Comparison of ENCODE assay signal across 11 cellular contexts in the genomic region with DNA sequence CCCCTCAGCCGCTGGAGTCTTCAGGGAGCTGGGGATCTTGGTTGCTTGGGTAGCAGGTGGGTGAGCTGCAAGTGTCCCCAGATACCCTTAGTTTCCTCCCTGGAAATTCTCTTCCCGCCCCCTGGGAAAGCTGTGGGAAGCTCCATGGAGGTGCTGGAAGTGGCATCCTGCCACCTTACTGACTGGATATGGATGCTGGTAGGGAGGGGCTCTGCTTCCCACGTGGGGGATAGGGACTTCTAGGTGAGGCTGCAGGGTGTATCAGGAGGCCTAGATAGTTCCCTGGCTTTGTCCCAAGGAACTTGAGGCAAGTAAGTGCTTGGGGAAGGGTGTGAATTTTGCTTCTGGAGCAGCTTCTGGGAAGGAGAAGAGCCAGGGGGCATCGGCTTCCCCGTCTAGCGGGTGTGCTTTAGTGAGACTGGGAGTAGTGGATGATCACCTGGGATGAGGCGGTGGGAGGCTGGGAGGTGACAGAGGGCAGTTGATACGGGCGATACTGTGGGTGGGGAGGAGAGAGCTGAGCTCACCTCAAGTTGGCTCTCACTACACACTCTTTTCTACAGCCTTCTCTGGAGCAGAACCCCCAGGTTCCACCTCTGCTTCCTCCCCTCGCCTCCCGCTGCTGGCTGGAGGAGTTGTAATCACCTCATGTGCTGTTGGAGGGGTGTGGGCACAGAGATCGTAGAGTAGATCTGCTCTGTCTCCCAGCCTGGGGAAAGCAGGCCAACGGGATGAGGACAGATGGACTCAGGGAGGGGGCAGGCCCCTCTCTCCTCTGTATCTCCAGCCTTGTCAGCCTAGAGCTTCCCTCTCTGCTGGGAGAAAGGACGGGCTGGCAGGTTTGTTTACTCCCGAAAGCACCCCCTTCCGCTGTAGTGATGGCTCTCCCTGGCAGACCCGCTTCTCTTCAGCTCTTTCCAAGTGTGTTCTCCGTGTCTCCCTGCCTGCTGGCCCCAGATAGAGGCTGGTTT. TPM values are rescaled to one million over a fixed set of nuclear protein-coding genes. Genes with fewer than 3 reads are reported as not detected.
DNase-seq lines count a peak whose midpoint lies in the region; ATAC-seq and TF ChIP-seq lines count a peak whose summit lies in the region.
"Had no signal": no experiment of that assay in that cellular context is flagged by ENCODE, and none has a peak within 500 bp of the region (broad histone marks: within the 10 kb centered on the region; RNA-seq: fewer than 3 reads in every experiment).

No MANE protein-coding gene starts in this region.

- H3K4me2 ChIP-seq in skeletal muscle satellite cell (ENCODE audit: low read length): peak overlapping the region; percentile 98

- peak overlapping the region; percentile 49 for H3K27ac ChIP-seq in SJCRH30

- peaks cover 28% of the 10 kb centered on the region for H3K4me1 Mint-ChIP-seq in T-helper 1 cell treated with Interleukin-12 subunit alpha and Interleukin-12 subunit beta and Interleukin-4 antibody, amounts not matched to agents 30 μg/mL and 1 μg/mL, for 36 hours (ENCODE audit: low read depth)
- H3K4me1 Mint-ChIP-seq in effector memory CD8-positive, alpha-beta T cell (ENCODE audit: low read depth in 2 of 2): peaks cover 35 to 42% of the 10 kb centered on the region in 2 donors

- peaks cover 10% of the 10 kb centered on the region; the same call in 1 of the 2 replicates for H3K36me3 ChIP-seq in SJCRH30
- H3K36me3 ChIP-seq in skeletal muscle satellite cell (ENCODE audit: insufficient read depth, low read length): peaks cover 5% of the 10 kb centered on the region
- H3K36me3 ChIP-seq: cardiac muscle cell had no signal

- peaks cover 3% of the 10 kb centered on the region for H3K27me3 Mint-ChIP-seq in T-helper 1 cell treated with Interleukin-12 subunit alpha and Interleukin-12 subunit beta and Interleukin-4 antibody, amounts not matched to agents 30 μg/mL and 1 μg/mL, for 36 hours (ENCODE audit: low read depth)
- no peaks in the 10 kb centered on the region for H3K27me3 Mint-ChIP-seq in effector memory CD8-positive, alpha-beta T cell

- H3K27me3 ChIP-seq in SJCRH30 (no peaks in the 10 kb centered on the region), skeletal muscle satellite cell (ENCODE audit: control insufficient read depth, insufficient read depth, low read length) (no peaks in the 10 kb centered on the region)
- H3K27me3 ChIP-seq: cardiac muscle cell had no signal

- H3K9me3 ChIP-seq in SJCRH30 (replicated peaks): no peaks in the 10 kb centered on the region
- no peaks in the 10 kb centered on the region for H3K9me3 ChIP-seq in skeletal muscle satellite cell (replicated peaks; ENCODE audit: low read length)

- peak overlapping the region; percentile 48 for H3K9ac ChIP-seq in skeletal muscle satellite cell (ENCODE audit: low read depth, low read length)

- DNase-seq in T-helper 1 cell (no peak), SJCRH30 (no peak), foreskin fibroblast (no peak), NCI-H345 treated with DMSO at 0.1 percent for 48 hours (lab: John Stamatoyannopoulos, UW; ENCODE audit: unreplicated experiment) (no peak), iPS-NIHi7 (ENCODE audit: extremely low spot score) (no peak)
- DNase-seq in effector memory CD8-positive, alpha-beta T cell: no peak
- DNase-seq: activated CD4-positive, alpha-beta T cell treated with anti-CD3 and anti-CD28 coated beads, Interleukin-2, amount 50 U/mL, for 48 hours; MM.1S had no signal

- H3K27ac Mint-ChIP-seq in T-helper 1 cell treated with Interleukin-12 subunit alpha and Interleukin-12 subunit beta and Interleukin-4 antibody, amounts not matched to agents 30 μg/mL and 1 μg/mL, for 36 hours: no peak overlapping the region
- H3K27ac Mint-ChIP-seq in effector memory CD8-positive, alpha-beta T cell: peak overlapping the region in 1 of 2 donors; percentile 81

- no peak for TF ChIP-seq CTCF in foreskin fibroblast (IDR thresholded peaks at IDR 0.05; ENCODE audit: low read depth, low read length)

- H3K4me1 ChIP-seq in SJCRH30 (peaks cover 45% of the 10 kb centered on the region), skeletal muscle satellite cell (ENCODE audit: control insufficient read depth, insufficient read depth, low read length) (peaks cover 62% of the 10 kb centered on the region)

- H3K4me3 ChIP-seq in SJCRH30: peak overlapping the region; percentile 56
- peak overlapping the region; percentile 86 to 87 for H3K4me3 ChIP-seq in foreskin fibroblast (ENCODE audit: low read depth in 1 of 2, low read length in 2 of 2)
- H3K4me3 ChIP-seq in skeletal muscle satellite cell (ENCODE audit: low read length): peak overlapping the region; percentile 74

- H3K4me3 Mint-ChIP-seq in T-helper 1 cell treated with Interleukin-12 subunit alpha and Interleukin-12 subunit beta and Interleukin-4 antibody, amounts not matched to agents 30 μg/mL and 1 μg/mL, for 36 hours: peak overlapping the region; percentile 37
- H3K4me3 Mint-ChIP-seq in effector memory CD8-positive, alpha-beta T cell: peak overlapping the region in 1 of 2 donors; percentile 18

- no peak for ATAC-seq in effector memory CD8-positive, alpha-beta T cell (replicated peaks)

- H3K36me3 Mint-ChIP-seq in T-helper 1 cell treated with Interleukin-12 subunit alpha and Interleukin-12 subunit beta and Interleukin-4 antibody, amounts not matched to agents 30 μg/mL and 1 μg/mL, for 36 hours (ENCODE audit: low read depth): peaks cover 3% of the 10 kb centered on the region
- peaks cover 6% of the 10 kb centered on the region for H3K36me3 Mint-ChIP-seq in effector memory CD8-positive, alpha-beta T cell (ENCODE audit: insufficient read depth)

- no peaks in the 10 kb centered on the region for H3K9me3 Mint-ChIP-seq in T-helper 1 cell treated with Interleukin-12 subunit alpha and Interleukin-12 subunit beta and Interleukin-4 antibody, amounts not matched to agents 30 μg/mL and 1 μg/mL, for 36 hours
- H3K9me3 Mint-ChIP-seq in effector memory CD8-positive, alpha-beta T cell: no peaks in the 10 kb centered on the region

RNA-seq across cellular contexts. Expression of gene TET3, which starts 19.8 kb away (rescaled TPM):
- 13.6 and 16.3 TPM in 2 replicates for total RNA-seq in SJCRH30 (2014; rRNA removed; shearing (Covaris generic))
- total RNA-seq in skeletal muscle satellite cell (2012; rRNA removed): 2.3 and 2.6 TPM in 2 replicates
